Comparison of ENCODE assay signal across 9 cellular contexts in genomic region chr4:21469438-21470032, GRCh38.
A peak's percentile ranks its signal among the peaks of the same experiment; 100 is the strongest.
DNase-seq lines count a peak whose midpoint lies in the region; ATAC-seq and TF ChIP-seq lines count a peak whose summit lies in the region.
"Had no signal": no experiment of that assay in that cellular context is flagged by ENCODE, and none has a peak within 500 bp of the region (broad histone marks: within the 10 kb centered on the region; RNA-seq: fewer than 3 reads in every experiment).

No MANE protein-coding gene starts in this region.

- H3K4me1 Mint-ChIP-seq in brain, result peaks cover 30% of the 10 kb centered on the region

- DNase-seq in EL (peak; percentile 4), LHCN-M2 (ENCODE audit: low read depth) (peak; percentile 11), midbrain (lab: John Stamatoyannopoulos, UW) (peak; percentile 42), NCI-H187 (lab: John Stamatoyannopoulos, UW) (no peak)
- DNase-seq: activated effector memory CD4-positive, alpha-beta T cell treated with anti-CD3 and anti-CD28 coated beads, Interleukin-2, amount 50 U/mL, for 16 hours had no signal

- H3K27me3 Mint-ChIP-seq in brain, result no peaks in the 10 kb centered on the region

- no peaks in the 10 kb centered on the region for H3K9me3 Mint-ChIP-seq in brain

- no peaks in the 10 kb centered on the region for H3K36me3 Mint-ChIP-seq in brain

- H3K4me3 Mint-ChIP-seq in brain, result no peak overlapping the region

- H3K27ac Mint-ChIP-seq in brain, result peak overlapping the region in 3 of 5 experiments; percentile 1 to 89 (median 49)

- ATAC-seq in HG03039 (IDR thresholded peaks at IDR 0.05; ENCODE audit: unreplicated experiment) (no peak), HG02763 (IDR thresholded peaks at IDR 0.05; ENCODE audit: unreplicated experiment) (no peak), GM18498 (IDR thresholded peaks at IDR 0.05; ENCODE audit: unreplicated experiment) (no peak)

- TF ChIP-seq CTCF in brain (conservative IDR thresholded peaks at IDR 0.05), result peak; percentile 58 to 80

Comparison
In these comparisons a context has a peak if more than half of its experiments do, and no peak if none do; other contexts are left out.
1. DNase-seq: peak in EL (single experiment), LHCN-M2 (single experiment) and midbrain (single experiment); none in NCI-H187 (0 of 2).